2 cellular contexts compared by ENCODE assay signal in genomic region chr7:35204850-35205249, GRCh38. TPM values are rescaled to one million over a fixed set of nuclear protein-coding genes. Genes with fewer than 3 reads are reported as not detected.
"Had no signal": no experiment of that assay in that cellular context is flagged by ENCODE, and none has a peak within 500 bp of the region (broad histone marks: within the 10 kb centered on the region; RNA-seq: fewer than 3 reads in every experiment).

No MANE protein-coding gene starts in this region.

RNA-seq across cellular contexts. Expression of gene TBX20, which starts 49.0 kb away (rescaled TPM):
- total RNA-seq: G401, GM12878 had no signal
- polyA plus RNA-seq: GM12878 had no signal
